1 cellular context compared by ENCODE assay signal in genomic region chr6:30741789-30742315, GRCh38.
TF ChIP-seq lines count a peak whose summit lies in the region.

No MANE protein-coding gene starts in this region.

TF ChIP-seq in HepG2, 621 proteins besides CTCF, POLR2A, EP300 and RAD21 (continued from another document and continues in another):
- TF ChIP-seq TEF (CRISPR knock-in tag; IDR thresholded peaks at IDR 0.05), result no peak; the same call in 1 of the 2 replicates
- TF ChIP-seq SP140L (CRISPR knock-in tag; IDR thresholded peaks at IDR 0.05; ENCODE audit: borderline replicate concordance), result no peak
- no peak; the same call in 1 of the 2 replicates for TF ChIP-seq ZNF232 (CRISPR knock-in tag; IDR thresholded peaks at IDR 0.05; ENCODE audit: borderline replicate concordance)
- no peak for TF ChIP-seq ZNF512 (CRISPR knock-in tag; IDR thresholded peaks at IDR 0.05)
- TF ChIP-seq MXD4 (CRISPR knock-in tag; IDR thresholded peaks at IDR 0.05), result no peak
- TF ChIP-seq NFYB (CRISPR knock-in tag; IDR thresholded peaks at IDR 0.05), result no peak
- TF ChIP-seq AHDC1 (CRISPR knock-in tag; IDR thresholded peaks at IDR 0.05; ENCODE audit: borderline replicate concordance), result no peak
- no peak for TF ChIP-seq TAF15 (IDR thresholded peaks at IDR 0.05; ENCODE audit: low read depth, low read length, poor library complexity, severe bottlenecking)
- no peak for TF ChIP-seq SKI (IDR thresholded peaks at IDR 0.05; ENCODE audit: partially characterized antibody)
- no peak for TF ChIP-seq NR2F2 (IDR thresholded peaks at IDR 0.05; ENCODE audit: borderline replicate concordance, low read depth)
- TF ChIP-seq IRF9 (CRISPR knock-in tag; IDR thresholded peaks at IDR 0.05; ENCODE audit: borderline replicate concordance), result no peak
- TF ChIP-seq ZBTB42 (CRISPR knock-in tag; IDR thresholded peaks at IDR 0.05), result no peak
- TF ChIP-seq RERE (CRISPR knock-in tag; IDR thresholded peaks at IDR 0.05; ENCODE audit: low read depth), result no peak
- TF ChIP-seq ZNF850 (CRISPR knock-in tag; conservative IDR thresholded peaks at IDR 0.05), result no peak
- no peak for TF ChIP-seq MXI1 (IDR thresholded peaks at IDR 0.05; ENCODE audit: borderline replicate concordance, low read depth, low read length)
- TF ChIP-seq ZNF234 (CRISPR knock-in tag; conservative IDR thresholded peaks at IDR 0.05), result no peak
- no peak; the same call in 1 of the 2 replicates for TF ChIP-seq IRF2 (CRISPR knock-in tag; IDR thresholded peaks at IDR 0.05)
- TF ChIP-seq ZNF367 (CRISPR knock-in tag; IDR thresholded peaks at IDR 0.05; ENCODE audit: borderline replicate concordance), result 0 out of 2 replicates have a peak, but pooled peaks have one; percentile 82
- no peak for TF ChIP-seq ZBTB26 (CRISPR knock-in tag; IDR thresholded peaks at IDR 0.05; ENCODE audit: borderline replicate concordance)
- TF ChIP-seq MNT (IDR thresholded peaks at IDR 0.05), result no peak
- no peak for TF ChIP-seq THAP7 (CRISPR knock-in tag; IDR thresholded peaks at IDR 0.05)
- peak; percentile 13 for TF ChIP-seq ZNF574 (CRISPR knock-in tag; IDR thresholded peaks at IDR 0.05)
- TF ChIP-seq ZNF33A (CRISPR knock-in tag; IDR thresholded peaks at IDR 0.05; ENCODE audit: borderline replicate concordance), result no peak
- TF ChIP-seq DZIP1 (CRISPR knock-in tag; IDR thresholded peaks at IDR 0.05), result no peak
- TF ChIP-seq ZNF17 (CRISPR knock-in tag; IDR thresholded peaks at IDR 0.05), result no peak
- TF ChIP-seq ZNF460 (CRISPR knock-in tag; IDR thresholded peaks at IDR 0.05; ENCODE audit: borderline replicate concordance), result no peak
- TF ChIP-seq EED (CRISPR knock-in tag; IDR thresholded peaks at IDR 0.05), result no peak
- TF ChIP-seq HHEX (CRISPR knock-in tag; IDR thresholded peaks at IDR 0.05), result no peak
- no peak; the same call in 1 of the 2 replicates for TF ChIP-seq LBX2 (CRISPR knock-in tag; IDR thresholded peaks at IDR 0.05; ENCODE audit: borderline replicate concordance)
